ENCODE assay signal across 18 cellular contexts in the genomic region with DNA sequence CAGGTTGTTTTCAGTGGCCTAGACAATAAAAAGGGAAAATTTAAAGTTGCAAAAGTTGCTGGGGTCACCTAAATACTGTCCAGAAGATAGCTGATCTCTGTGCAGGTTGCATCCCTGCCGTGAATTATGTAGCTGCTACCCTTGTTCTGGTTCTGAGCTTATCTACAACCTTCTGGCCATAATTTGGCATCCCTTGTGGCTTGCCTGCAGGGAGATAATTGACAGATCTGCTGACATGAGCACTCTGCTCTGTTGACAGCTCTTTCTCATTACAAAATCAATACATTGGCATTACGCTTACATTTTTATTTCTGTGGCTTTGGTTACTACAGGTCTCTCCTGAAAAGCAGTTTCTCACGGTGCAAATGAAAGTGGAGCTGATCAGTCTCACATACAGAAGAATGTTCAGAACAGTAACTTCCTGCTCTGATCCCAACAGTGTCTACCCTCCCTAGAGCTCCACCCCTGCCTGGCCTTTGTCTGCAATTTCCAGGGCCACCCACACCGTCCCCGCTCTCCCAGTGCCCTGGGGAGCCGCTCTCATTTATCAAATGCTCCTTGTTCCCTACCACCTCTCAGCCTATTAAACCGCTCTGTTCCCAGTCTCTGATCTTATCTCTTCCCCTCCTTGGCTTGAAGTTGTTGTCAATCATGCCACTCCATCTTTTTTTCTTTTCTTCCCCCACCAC. TPM values are rescaled to one million over a fixed set of nuclear protein-coding genes. Genes with fewer than 3 reads are reported as not detected.
DNase-seq lines count a peak whose midpoint lies in the region; ATAC-seq and TF ChIP-seq lines count a peak whose summit lies in the region.
"Had no signal": no experiment of that assay in that cellular context is flagged by ENCODE, and none has a peak within 500 bp of the region (broad histone marks: within the 10 kb centered on the region; RNA-seq: fewer than 3 reads in every experiment).

No MANE protein-coding gene starts in this region.

- no peaks in the 10 kb centered on the region for H3K9me3 ChIP-seq in neural cell (ENCODE audit: low read length)
- H3K9me3 ChIP-seq: neutrophil had no signal

- H3K4me3 ChIP-seq in fibroblast of pulmonary artery (replicated peaks; ENCODE audit: low read depth, low read length) (no peak overlapping the region), neural cell (ENCODE audit: low read length) (peak overlapping the region; percentile 41)

- ATAC-seq in HG02588 (IDR thresholded peaks at IDR 0.05; ENCODE audit: unreplicated experiment), result no peak
- ATAC-seq: foreskin keratinocyte, HCT116 had no signal

- no peak for TF ChIP-seq CTCF in fibroblast of pulmonary artery (IDR thresholded peaks at IDR 0.05; ENCODE audit: low read length, missing control alignments)
- no peak for TF ChIP-seq CTCF in neural cell (IDR thresholded peaks at IDR 0.05; ENCODE audit: poor library complexity, severe bottlenecking)

- no peak overlapping the region for H3K4me2 ChIP-seq in neural cell (ENCODE audit: low read length)

- no peak for TF ChIP-seq RAD21 in neural cell (conservative IDR thresholded peaks at IDR 0.05)

- no peak overlapping the region for H2AFZ ChIP-seq in neural cell (ENCODE audit: low read depth, low read length)

- TF ChIP-seq EP300 in neural cell (conservative IDR thresholded peaks at IDR 0.05; ENCODE audit: poor library complexity, severe bottlenecking), result peak; percentile 41

- no peaks in the 10 kb centered on the region for H3F3A ChIP-seq in neural cell (ENCODE audit: insufficient read depth, low read length, poor library complexity, severe bottlenecking)

- H3K9ac ChIP-seq in neural cell (ENCODE audit: low read length), result no peak overlapping the region

- no peaks in the 10 kb centered on the region for H3K36me3 ChIP-seq in neural cell (ENCODE audit: insufficient read depth, low read length)
- H3K36me3 ChIP-seq: neutrophil had no signal

- no peaks in the 10 kb centered on the region for H3K9me2 ChIP-seq in neural cell (ENCODE audit: insufficient read depth, low read length)

- DNase-seq in DMS 273 (lab: John Stamatoyannopoulos, UW; ENCODE audit: unreplicated experiment) (peak; percentile 64), NCI-H2171 treated with DMSO at 0.1 percent for 48 hours (lab: John Stamatoyannopoulos, UW) (peak; percentile 87), fibroblast of pulmonary artery (ENCODE audit: low read depth) (peak; percentile 29), NCI-H748 (lab: John Stamatoyannopoulos, UW; ENCODE audit: unreplicated experiment) (no peak), NCI-H2081 (lab: John Stamatoyannopoulos, UW) (no peak), NCI-H1694 (lab: John Stamatoyannopoulos, UW) (no peak)
- DNase-seq: activated CD8-positive, alpha-beta memory T cell treated with anti-CD3 and anti-CD28 coated beads for 24 hours; activated naive CD4-positive, alpha-beta T cell treated with anti-CD3 and anti-CD28 coated beads, Interleukin-2, amount 10 ng/mL, durations not matched to agents 7 days and 5 days; AML-193; dermis blood vessel endothelial cell; foreskin keratinocyte; NCI-H2029; stimulated activated CD4-positive, alpha-beta T cell treated with anti-CD3 and anti-CD28 coated beads, Interleukin-15, amount 100 ng/mL, for 24 hours; T1000 had no signal

- no peaks in the 10 kb centered on the region for H3K79me2 ChIP-seq in neural cell (replicated peaks; ENCODE audit: insufficient read depth, low read length)

- H3K27me3 ChIP-seq in neural cell (ENCODE audit: insufficient read depth, low read depth, low read length), result no peaks in the 10 kb centered on the region

- H4K20me1 ChIP-seq in neural cell (ENCODE audit: insufficient read depth), result no peaks in the 10 kb centered on the region

- peak overlapping the region; percentile 22 for H3K27ac ChIP-seq in neural cell (ENCODE audit: low read length)
- H3K27ac ChIP-seq: foreskin keratinocyte, neutrophil had no signal

TF ChIP-seq in neural cell, 6 proteins besides CTCF, POLR2A, EP300 and RAD21:
- TF ChIP-seq TAF1 (IDR thresholded peaks at IDR 0.05; ENCODE audit: low read depth) (no peak), SMC3 (conservative IDR thresholded peaks at IDR 0.05; ENCODE audit: poor library complexity) (no peak), POLR2AphosphoS5 (IDR thresholded peaks at IDR 0.05) (no peak)

RNA-seq across cellular contexts. Expression of a gene that starts 29.1 kb away (rescaled TPM):
- polyA plus RNA-seq in neural cell, result 78.8 and 87.6 TPM in 2 replicates
- 114 and 139 TPM in 2 replicates for polyA minus RNA-seq in neural cell

Comparison
In these comparisons a context has a peak if more than half of its experiments do, and no peak if none do; other contexts are left out.
1. DNase-seq: peak in DMS 273 (single experiment), NCI-H2171 treated with DMSO at 0.1 percent for 48 hours (single experiment) and fibroblast of pulmonary artery (single experiment); none in NCI-H748 (single experiment), NCI-H2081 (0 of 2) and NCI-H1694 (single experiment).